In the genomic region with DNA sequence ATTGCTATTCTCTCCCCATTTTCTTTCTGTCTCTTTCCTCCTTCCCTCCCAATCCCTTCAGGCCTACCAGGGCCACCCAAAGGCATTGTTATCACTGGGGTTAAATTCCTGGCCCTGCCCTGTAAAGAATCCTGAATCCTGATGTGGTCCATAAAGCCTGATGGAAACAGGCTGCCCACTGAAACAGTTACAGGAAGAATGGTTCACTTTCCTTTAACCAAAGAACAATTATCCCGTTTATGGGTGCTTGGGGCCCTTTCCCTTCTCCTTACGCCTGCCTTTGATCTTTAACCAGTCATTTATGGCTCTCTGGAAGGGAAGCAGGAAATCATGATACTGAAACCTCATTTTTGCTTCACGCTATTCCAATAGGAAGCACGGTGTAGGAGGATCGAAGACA, we compare ENCODE assay signal across 17 cellular contexts.
"Had no signal": no experiment of that assay in that cellular context is flagged by ENCODE, and none has a peak within 500 bp of the region (broad histone marks: within the 10 kb centered on the region; RNA-seq: fewer than 3 reads in every experiment).

No MANE protein-coding gene starts in this region.

- H3K36me3 ChIP-seq: heart right ventricle, left ventricle myocardium inferior had no signal

- H3K4me3 Mint-ChIP-seq: activated CD4-positive, alpha-beta memory T cell treated with anti-CD3 and anti-CD28 coated beads for 36 hours; activated naive CD8-positive, alpha-beta T cell treated with anti-CD3 and anti-CD28 coated beads for 36 hours; central memory CD8-positive, alpha-beta T cell; natural killer cell treated with Interleukin-12 subunit alpha and Interleukin-12 subunit beta and Interleukin-15 and Interleukin-18, amount 100 ng/mL, for 72 hours; T-helper 17 cell had no signal

- H3K36me3 Mint-ChIP-seq: activated CD4-positive, alpha-beta memory T cell treated with anti-CD3 and anti-CD28 coated beads for 36 hours; activated naive CD8-positive, alpha-beta T cell treated with anti-CD3 and anti-CD28 coated beads for 36 hours had no signal

- H3K9me3 ChIP-seq: heart right ventricle, left ventricle myocardium inferior, testis had no signal

- H3K27me3 ChIP-seq: testis had no signal

- H3K27ac ChIP-seq: heart right ventricle, left ventricle myocardium inferior, testis had no signal

- H3K4me1 Mint-ChIP-seq: central memory CD8-positive, alpha-beta T cell; T-helper 17 cell had no signal

- ATAC-seq: heart right ventricle; natural killer cell treated with Interleukin-12 subunit alpha and Interleukin-12 subunit beta and Interleukin-15 and Interleukin-18, amount 100 ng/mL, for 72 hours; sciatic nerve; T-helper 17 cell had no signal

- H3K27ac Mint-ChIP-seq: activated CD4-positive, alpha-beta memory T cell treated with anti-CD3 and anti-CD28 coated beads for 36 hours; activated naive CD8-positive, alpha-beta T cell treated with anti-CD3 and anti-CD28 coated beads for 36 hours; natural killer cell treated with Interleukin-12 subunit alpha and Interleukin-12 subunit beta and Interleukin-15 and Interleukin-18, amount 100 ng/mL, for 72 hours; T-helper 17 cell; type B pancreatic cell had no signal

- DNase-seq: activated CD4-positive, alpha-beta memory T cell treated with anti-CD3 and anti-CD28 coated beads for 36 hours; activated CD4-positive, alpha-beta T cell treated with anti-CD3 and anti-CD28 coated beads for 48 hours; activated naive CD4-positive, alpha-beta T cell treated with Interleukin-2 at 50 U/mL for 16 hours; activated naive CD8-positive, alpha-beta T cell treated with anti-CD3 and anti-CD28 coated beads for 36 hours; activated T-cell treated with anti-CD3 and anti-CD28 coated beads, Interleukin-2, amount 50 U/mL, for 48 hours; cortex of kidney; heart right ventricle; left ventricle myocardium inferior; midbrain; stimulated activated CD4-positive, alpha-beta T cell treated with anti-CD3 and anti-CD28 coated beads, Interleukin-4, amount 100 ng/mL, for 1 hour; stimulated activated naive CD4-positive, alpha-beta T cell; T-helper 17 cell; testis had no signal

- H3K9me3 Mint-ChIP-seq: activated CD4-positive, alpha-beta memory T cell treated with anti-CD3 and anti-CD28 coated beads for 36 hours; activated naive CD8-positive, alpha-beta T cell treated with anti-CD3 and anti-CD28 coated beads for 36 hours; central memory CD8-positive, alpha-beta T cell; natural killer cell treated with Interleukin-12 subunit alpha and Interleukin-12 subunit beta and Interleukin-15 and Interleukin-18, amount 100 ng/mL, for 72 hours; type B pancreatic cell had no signal

- H3K4me3 ChIP-seq: heart right ventricle, left ventricle myocardium inferior, testis had no signal
